In the genomic region with DNA sequence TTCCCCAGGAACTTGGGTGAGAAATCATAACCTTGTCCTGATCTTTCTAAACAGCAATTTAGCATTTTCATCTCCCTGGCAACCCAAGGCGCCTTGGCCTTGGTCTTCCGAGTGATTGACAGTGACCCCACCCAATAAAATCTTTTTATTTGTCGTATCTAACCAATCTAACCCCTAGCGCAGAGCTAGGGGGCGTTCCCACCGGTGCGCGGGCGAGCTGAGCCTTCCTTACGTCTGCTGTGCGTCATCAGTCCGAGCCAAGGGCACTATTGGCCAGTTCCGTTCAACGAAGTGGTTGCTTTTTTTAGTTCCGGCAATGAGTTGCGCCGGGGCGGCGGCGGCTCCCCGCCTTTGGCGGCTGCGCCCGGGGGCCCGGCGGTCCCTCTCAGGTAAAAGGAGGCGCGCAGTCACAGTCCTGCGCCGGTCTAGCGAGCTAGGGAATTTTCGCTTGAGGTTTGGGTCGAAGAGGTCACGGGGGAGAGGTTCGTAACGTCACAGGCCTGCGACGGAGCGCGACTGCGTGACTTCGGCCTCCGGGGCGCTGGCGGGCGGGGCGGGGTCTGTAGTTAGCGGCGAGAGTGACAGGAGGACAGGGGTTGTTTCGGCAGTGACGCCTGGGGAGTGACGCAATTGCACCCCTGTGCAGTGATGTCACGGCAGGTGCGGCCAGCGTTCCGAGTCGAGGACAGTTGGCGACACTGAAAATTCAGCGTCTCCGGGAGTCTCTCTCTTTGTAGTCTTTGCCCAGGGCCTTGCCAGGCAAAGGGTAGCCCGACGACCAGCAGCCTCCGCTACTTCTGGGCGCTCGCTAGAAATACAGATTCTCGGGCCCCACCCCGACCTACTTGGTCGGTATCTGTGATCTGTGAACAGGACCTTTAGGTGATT, we compare ENCODE assay signal across 8 cellular contexts. TPM values are rescaled to one million over a fixed set of nuclear protein-coding genes. Genes with fewer than 3 reads are reported as not detected.
DNase-seq lines count a peak whose midpoint lies in the region; ATAC-seq and FAIRE-seq lines count a peak whose summit lies in the region.

Gene COQ7 (plus strand): TSS at position 266 of the 888 bp plus-strand sequence. CDS start 51 bp downstream, at position 317.

- peaks cover 22% of the 10 kb centered on the region for H3K4me1 Mint-ChIP-seq in activated T-cell treated with anti-CD3 and anti-CD28 coated beads, Interleukin-2, amount 50 U/mL, for 72 hours (ENCODE audit: low read depth)

- peak within 1 kb of the TSS; percentile 84 to 95 for H3K4me3 Mint-ChIP-seq in activated T-cell treated with anti-CD3 and anti-CD28 coated beads, Interleukin-2, amount 50 U/mL, for 72 hours

- H3K4me3 ChIP-seq in muscle layer of colon (ENCODE audit: low read depth in 1 of 2, low read length in 2 of 2), result peak within 1 kb of the TSS; percentile 71 to 94

- H3K36me3 Mint-ChIP-seq in activated T-cell treated with anti-CD3 and anti-CD28 coated beads, Interleukin-2, amount 50 U/mL, for 72 hours (ENCODE audit: insufficient read depth in 2 of 2), result peaks cover 0 to 2% of the 10 kb centered on the region in 2 donors

- no peaks in the 10 kb centered on the region for H3K9me3 Mint-ChIP-seq in activated T-cell treated with anti-CD3 and anti-CD28 coated beads, Interleukin-2, amount 50 U/mL, for 72 hours

- peak within 1 kb of the TSS; percentile 99 for H3K27ac ChIP-seq in KOPT-K1 (ENCODE audit: low read depth, low read length, poor library complexity, severe bottlenecking)
- H3K27ac ChIP-seq in muscle layer of colon (ENCODE audit: low read depth, low read length), result peak within 1 kb of the TSS; percentile 100

- peak within 1 kb of the TSS; percentile 69 for H3K9ac ChIP-seq in muscle layer of colon (ENCODE audit: low read length)

- peaks cover 10% of the 10 kb centered on the region for H3K4me1 ChIP-seq in muscle layer of colon (ENCODE audit: insufficient read depth, low read length)

- no peaks in the 10 kb centered on the region for H3K27me3 ChIP-seq in muscle layer of colon (ENCODE audit: control insufficient read depth in 1 of 2, insufficient read depth in 2 of 2, low read length in 2 of 2)

- H3K36me3 ChIP-seq in KOPT-K1 (ENCODE audit: insufficient read depth, low read length) (peaks cover 7% of the 10 kb centered on the region; the same call in 1 of the 2 replicates), muscle layer of colon (ENCODE audit: insufficient read depth, low read length) (peaks cover 16% of the 10 kb centered on the region)

- ATAC-seq in GM21786 (IDR thresholded peaks at IDR 0.05; ENCODE audit: unreplicated experiment) (peak; percentile 89), esophagus mucosa (peak; percentile 99)
- peak; percentile 93 to 94 for ATAC-seq in activated T-cell treated with anti-CD3 and anti-CD28 coated beads, Interleukin-2, amount 50 U/mL, for 72 hours (replicated peaks in 1 of 2)

- peak within 1 kb of the TSS; percentile 95 for H3K27ac Mint-ChIP-seq in activated T-cell treated with anti-CD3 and anti-CD28 coated beads, Interleukin-2, amount 50 U/mL, for 72 hours

- no peaks in the 10 kb centered on the region for H3K27me3 Mint-ChIP-seq in activated T-cell treated with anti-CD3 and anti-CD28 coated beads, Interleukin-2, amount 50 U/mL, for 72 hours (ENCODE audit: low read depth)

- H3K9me3 ChIP-seq in KOPT-K1 (ENCODE audit: insufficient read depth, low read length, poor library complexity, severe bottlenecking) (no peaks in the 10 kb centered on the region), muscle layer of colon (ENCODE audit: low read length) (no peaks in the 10 kb centered on the region)

- peak; percentile 96 for DNase-seq in DMS53 treated with DMSO at 0.1 percent for 48 hours (lab: John Stamatoyannopoulos, UW; ENCODE audit: unreplicated experiment)
- peak; percentile 99 for DNase-seq in RCC 7860 (ENCODE audit: low spot score)
- DNase-seq in activated T-cell treated with anti-CD3 and anti-CD28 coated beads, Interleukin-2, amount 50 U/mL, for 72 hours, result peak; percentile 98 to 99
- peak; percentile 97 for DNase-seq in stimulated activated CD8-positive, alpha-beta memory T cell treated with anti-CD3 and anti-CD28 coated beads, Interleukin-7, amount 100 ng/mL, for 24 hours (ENCODE audit: low read depth)

- FAIRE-seq in RCC 7860 (lab: Jason Lieb, UNC), result peak; percentile 89

RNA-seq across cellular contexts. Expression of gene COQ7, which starts in this region (rescaled TPM):
- total RNA-seq in activated T-cell treated with anti-CD3 and anti-CD28 coated beads, Interleukin-2, amount 50 U/mL, for 72 hours, result 10 to 100 TPM; 16.5 to 16.6 TPM
- total RNA-seq in esophagus mucosa, result 12.8 TPM

Comparison
In these comparisons a context has a peak if more than half of its experiments do, and no peak if none do; other contexts are left out.
1. Peak in every context shown above with its lines: DNase-seq, ATAC-seq, H3K4me3 ChIP-seq and H3K27ac ChIP-seq.